Comparison of ENCODE assay signal across 9 cellular contexts in the genomic region with DNA sequence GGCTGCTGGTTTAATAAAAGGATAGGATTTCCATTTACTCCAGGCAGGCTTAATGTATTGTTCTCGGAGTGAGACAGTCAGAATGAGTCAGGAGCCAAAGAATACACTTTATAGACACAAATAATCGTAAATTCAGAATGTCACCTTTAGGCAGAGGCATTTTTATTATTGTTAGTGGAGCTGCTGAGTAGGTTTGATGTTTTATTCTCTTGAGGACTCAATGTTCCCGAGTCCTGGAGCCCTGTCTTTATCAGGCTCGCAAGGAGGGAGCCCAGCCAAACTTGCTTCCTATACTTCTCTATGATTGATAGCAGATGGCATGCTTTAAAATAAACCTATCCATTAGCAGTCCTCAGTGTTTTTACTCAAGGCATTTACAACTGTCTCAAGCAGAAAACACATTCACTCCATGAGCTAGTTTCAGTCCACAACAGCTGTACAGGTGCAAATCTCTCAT.
DNase-seq lines count a peak whose midpoint lies in the region; ATAC-seq, FAIRE-seq and TF ChIP-seq lines count a peak whose summit lies in the region.
"Had no signal": no experiment of that assay in that cellular context is flagged by ENCODE, and none has a peak within 500 bp of the region (broad histone marks: within the 10 kb centered on the region; RNA-seq: fewer than 3 reads in every experiment).

No MANE protein-coding gene starts in this region.

- H3K27ac ChIP-seq in A549 (peak overlapping the region; percentile 74 to 77), HUES48 (ENCODE audit: low read depth, low read length) (peak overlapping the region; percentile 63), right atrium auricular region (peak overlapping the region; percentile 4 to 40), upper lobe of right lung (no peak overlapping the region), caudate nucleus (ENCODE audit: low read depth, low read length) (no peak overlapping the region)

- POLR2A ChIA-PET in A549 (lab: Yijun Ruan, JAX), result no interaction called here

- intact Hi-C loops in upper lobe of right lung (cut with DNase I), result no loop called here

- H3K9ac ChIP-seq in HUES48 (ENCODE audit: low read depth, low read length), result no peak overlapping the region

- H3K27me3 ChIP-seq in HUES48 (ENCODE audit: control insufficient read depth, insufficient read depth, low read length), result no peaks in the 10 kb centered on the region
- no peaks in the 10 kb centered on the region for H3K27me3 ChIP-seq in right atrium auricular region
- no peaks in the 10 kb centered on the region for H3K27me3 ChIP-seq in upper lobe of right lung

- H3K36me3 ChIP-seq in HUES48 (ENCODE audit: control insufficient read depth, insufficient read depth, low read length) (no peaks in the 10 kb centered on the region), right atrium auricular region (no peaks in the 10 kb centered on the region), upper lobe of right lung (no peaks in the 10 kb centered on the region)

- no peak for FAIRE-seq in A549 (lab: Jason Lieb, UNC)

- H3K4me3 ChIP-seq in A549, result no peak overlapping the region
- H3K4me3 ChIP-seq in HUES48 (ENCODE audit: low read depth, low read length), result no peak overlapping the region
- H3K4me3 ChIP-seq in astrocyte of the spinal cord (ENCODE audit: low read depth, low read length), result no peak overlapping the region
- no peak overlapping the region for H3K4me3 ChIP-seq in right atrium auricular region
- H3K4me3 ChIP-seq in upper lobe of right lung, result no peak overlapping the region

- 7% methylated on average over 4 of the region's 4 CpGs for WGBS in A549 (ENCODE audit: missing lambda C conversion rate)

- CTCF ChIA-PET in A549 (lab: Yijun Ruan, JAX), result interaction anchor here (1.0 kb wide), 1 partner anchor 582 kb away, joined by 3 read pairs; no protein-coding TSS in a partner anchor

- H3K4me2 ChIP-seq in A549, result peak overlapping the region; percentile 70

- DNase-seq in A549 (ENCODE audit: low read depth in 1 of 2, low spot score in 1 of 2) (peak in 1 of 2 experiments; percentile 46), astrocyte of the spinal cord (ENCODE audit: low read depth, low spot score) (peak; percentile 76), right atrium auricular region (ENCODE audit: low spot score) (no peak), AML-193 (lab: John Stamatoyannopoulos, UW) (no peak), upper lobe of right lung (no peak), caudate nucleus (lab: John Stamatoyannopoulos, UW) (no peak)
- DNase-seq: activated T-cell treated with anti-CD3 and anti-CD28 coated beads, Interleukin-2, amount 50 U/mL, for 1 hour had no signal

- in situ Hi-C loops in astrocyte of the spinal cord (cut with HindIII; ENCODE audit: low sequenced_read_pairs), result no loop called here

- TF ChIP-seq RAD21 in A549 (conservative IDR thresholded peaks at IDR 0.05 in 1 of 2, IDR thresholded peaks at IDR 0.05 in 1 of 2), result no peak

- H3K9me3 ChIP-seq in A549 (no peaks in the 10 kb centered on the region), HUES48 (ENCODE audit: control insufficient read depth, insufficient read depth, low read length) (no peaks in the 10 kb centered on the region), right atrium auricular region (no peaks in the 10 kb centered on the region), upper lobe of right lung (no peaks in the 10 kb centered on the region)

- TF ChIP-seq EP300 in A549 (IDR thresholded peaks at IDR 0.05), result no peak

- ATAC-seq in A549 (peak; percentile 23 to 63; a peak in 4 of 6 replicates), GM18873 (IDR thresholded peaks at IDR 0.05; ENCODE audit: low FRiP score, unreplicated experiment) (no peak), upper lobe of right lung (no peak)

- no peak for TF ChIP-seq CTCF in A549 (IDR thresholded peaks at IDR 0.05)
- no peak for TF ChIP-seq CTCF in astrocyte of the spinal cord (IDR thresholded peaks at IDR 0.05; ENCODE audit: low read depth, low read length)
- TF ChIP-seq CTCF in right atrium auricular region (IDR thresholded peaks at IDR 0.05), result no peak
- TF ChIP-seq CTCF in upper lobe of right lung (IDR thresholded peaks at IDR 0.05), result no peak

- TF ChIP-seq POLR2A in A549 (IDR thresholded peaks at IDR 0.05; ENCODE audit: low read length), result no peak

- H3K4me1 ChIP-seq in A549 (peaks cover 61% of the 10 kb centered on the region), HUES48 (ENCODE audit: control insufficient read depth, insufficient read depth, low read length) (peaks cover 12% of the 10 kb centered on the region), right atrium auricular region (peaks cover 0 to 16% of the 10 kb centered on the region in 2 donors), upper lobe of right lung (no peaks in the 10 kb centered on the region)

TF ChIP-seq in A549, 52 proteins besides CTCF, POLR2A, EP300 and RAD21:
- 0 out of 2 replicates have a peak, but pooled peaks have one; percentile 13 for TF ChIP-seq JUNB (IDR thresholded peaks at IDR 0.05)
- TF ChIP-seq, protein P1, sequence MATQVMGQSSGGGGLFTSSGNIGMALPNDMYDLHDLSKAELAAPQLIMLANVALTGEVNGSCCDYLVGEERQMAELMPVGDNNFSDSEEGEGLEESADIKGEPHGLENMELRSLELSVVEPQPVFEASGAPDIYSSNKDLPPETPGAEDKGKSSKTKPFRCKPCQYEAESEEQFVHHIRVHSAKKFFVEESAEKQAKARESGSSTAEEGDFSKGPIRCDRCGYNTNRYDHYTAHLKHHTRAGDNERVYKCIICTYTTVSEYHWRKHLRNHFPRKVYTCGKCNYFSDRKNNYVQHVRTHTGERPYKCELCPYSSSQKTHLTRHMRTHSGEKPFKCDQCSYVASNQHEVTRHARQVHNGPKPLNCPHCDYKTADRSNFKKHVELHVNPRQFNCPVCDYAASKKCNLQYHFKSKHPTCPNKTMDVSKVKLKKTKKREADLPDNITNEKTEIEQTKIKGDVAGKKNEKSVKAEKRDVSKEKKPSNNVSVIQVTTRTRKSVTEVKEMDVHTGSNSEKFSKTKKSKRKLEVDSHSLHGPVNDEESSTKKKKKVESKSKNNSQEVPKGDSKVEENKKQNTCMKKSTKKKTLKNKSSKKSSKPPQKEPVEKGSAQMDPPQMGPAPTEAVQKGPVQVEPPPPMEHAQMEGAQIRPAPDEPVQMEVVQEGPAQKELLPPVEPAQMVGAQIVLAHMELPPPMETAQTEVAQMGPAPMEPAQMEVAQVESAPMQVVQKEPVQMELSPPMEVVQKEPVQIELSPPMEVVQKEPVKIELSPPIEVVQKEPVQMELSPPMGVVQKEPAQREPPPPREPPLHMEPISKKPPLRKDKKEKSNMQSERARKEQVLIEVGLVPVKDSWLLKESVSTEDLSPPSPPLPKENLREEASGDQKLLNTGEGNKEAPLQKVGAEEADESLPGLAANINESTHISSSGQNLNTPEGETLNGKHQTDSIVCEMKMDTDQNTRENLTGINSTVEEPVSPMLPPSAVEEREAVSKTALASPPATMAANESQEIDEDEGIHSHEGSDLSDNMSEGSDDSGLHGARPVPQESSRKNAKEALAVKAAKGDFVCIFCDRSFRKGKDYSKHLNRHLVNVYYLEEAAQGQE (IDR thresholded peaks at IDR 0.05), result no peak
- TF ChIP-seq FOXS1 (CRISPR knock-in tag; IDR thresholded peaks at IDR 0.05), result no peak
- TF ChIP-seq GATA3 (IDR thresholded peaks at IDR 0.05; ENCODE audit: borderline replicate concordance), result peak; percentile 57; the same call in 1 of the 2 replicates

Comparison
In these comparisons a context has a peak if more than half of its experiments do, and no peak if none do; other contexts are left out.
1. ATAC-seq: peak in A549 (2 of 2); none in GM18873 (single experiment) and upper lobe of right lung (single experiment).
2. H3K27ac ChIP-seq: peak in A549 (2 of 2), HUES48 (single experiment) and right atrium auricular region (2 of 2); none in upper lobe of right lung (single experiment) and caudate nucleus (single experiment).